24 cellular contexts compared by ENCODE assay signal in genomic region chr5:32206053-32206452, GRCh38. TPM values are rescaled to one million over a fixed set of nuclear protein-coding genes. Genes with fewer than 3 reads are reported as not detected.
DNase-seq lines count a peak whose midpoint lies in the region; ATAC-seq, FAIRE-seq and TF ChIP-seq lines count a peak whose summit lies in the region.
"Had no signal": no experiment of that assay in that cellular context is flagged by ENCODE, and none has a peak within 500 bp of the region (broad histone marks: within the 10 kb centered on the region; RNA-seq: fewer than 3 reads in every experiment).

No MANE protein-coding gene starts in this region.

- TF ChIP-seq POLR2A in A549 (IDR thresholded peaks at IDR 0.05; ENCODE audit: low read length), result no peak

- H3F3A ChIP-seq in MM.1S (ENCODE audit: insufficient read depth, low read length), result peaks cover 26% of the 10 kb centered on the region

- H4K20me1 ChIP-seq in MM.1S (ENCODE audit: insufficient read depth, low read length), result no peaks in the 10 kb centered on the region
- H4K20me1 ChIP-seq: BLaER1 treated with 17β-estradiol and CSF1 and Interleukin-3, amounts not matched to agents 10 nM and 100 nM had no signal

- H3K4me2 ChIP-seq in A549 (peak overlapping the region; percentile 19; the same call in 1 of the 3 replicates), MM.1S (ENCODE audit: low read depth, low read length) (0 out of 2 replicates have a peak overlapping the region, but pooled peaks have one; percentile 9)
- H3K4me2 ChIP-seq: GM23338 had no signal

- FAIRE-seq in A549 (lab: Jason Lieb, UNC), result no peak
- FAIRE-seq: A204.1, D721Med, GM12891 had no signal

- no peak for DNase-seq in A549 (ENCODE audit: low read depth in 1 of 2, low spot score in 1 of 2)
- no peak for DNase-seq in MM.1S
- DNase-seq in SK-N-MC (ENCODE audit: low read depth, low spot score), result no peak
- DNase-seq in brain microvascular endothelial cell, result no peak
- DNase-seq in activated CD4-positive, alpha-beta T cell treated with anti-CD3 and anti-CD28 coated beads, Interleukin-2, amount 50 U/mL, for 1 hour, result no peak
- no peak for DNase-seq in ascending aorta (ENCODE audit: low spot score in 2 of 2)
- DNase-seq: ACHN; AML-193; BE2C; CD4-positive, alpha-beta T cell; CD8-positive, alpha-beta memory T cell; DMS 273 treated with DMSO at 0.1 percent for 48 hours; DMS79 treated with DMSO at 0.1 percent for 48 hours; GF-D8; H9 had no signal

- POLR2A ChIA-PET in A549 (lab: Yijun Ruan, JAX), result no interaction called here

- TF ChIP-seq EP300 in A549 (IDR thresholded peaks at IDR 0.05), result no peak

- in situ Hi-C loops in brain microvascular endothelial cell (cut with HindIII; ENCODE audit: low pct_ligation_motif_present, low sequenced_read_pairs), result no loop called here

- 49% methylated on average over 5 of the region's 5 CpGs for WGBS in A549 (ENCODE audit: missing lambda C conversion rate)
- WGBS in liver, result 81% methylated on average over 5 of the region's 5 CpGs

- ATAC-seq in A549 (no peak), HG03439 (IDR thresholded peaks at IDR 0.05; ENCODE audit: unreplicated experiment) (no peak)
- ATAC-seq: GM23338, HCT116 had no signal

- CTCF ChIA-PET in A549 (lab: Yijun Ruan, JAX), result interaction anchor here (1.1 to 1.7 kb wide), 2 partner anchors 21 to 26 kb away, joined by 3 to 7 read pairs; no protein-coding TSS in a partner anchor

- H3K27me3 ChIP-seq in MM.1S (replicated peaks; ENCODE audit: insufficient read depth, low read length) (no peaks in the 10 kb centered on the region), liver (ENCODE audit: control insufficient read depth in 4 of 4, insufficient read depth in 4 of 4, low read length in 3 of 4) (no peaks in the 10 kb centered on the region), brain microvascular endothelial cell (replicated peaks) (no peaks in the 10 kb centered on the region), ascending aorta (no peaks in the 10 kb centered on the region)
- H3K27me3 ChIP-seq: BE2C; BLaER1 treated with 17β-estradiol and CSF1 and Interleukin-3, amounts not matched to agents 10 nM and 100 nM had no signal

- H3K4me3 ChIP-seq in A549 (no peak overlapping the region), MM.1S (ENCODE audit: low read length) (no peak overlapping the region), SK-N-MC (no peak overlapping the region), liver (ENCODE audit: low read depth in 1 of 3, low read length in 3 of 3) (no peak overlapping the region), brain microvascular endothelial cell (ENCODE audit: low read depth, low read length) (no peak overlapping the region), ascending aorta (no peak overlapping the region)
- H3K4me3 ChIP-seq: BLaER1 treated with 17β-estradiol and CSF1 and Interleukin-3, amounts not matched to agents 10 nM and 100 nM; GM23338 had no signal

- intact Hi-C loops in ascending aorta (cut with DNase I), result no loop called here

- no peaks in the 10 kb centered on the region for H3K9me2 ChIP-seq in MM.1S (replicated peaks; ENCODE audit: insufficient read depth, low read length)

- no peak overlapping the region for H2AFZ ChIP-seq in MM.1S (ENCODE audit: low read length)
- H2AFZ ChIP-seq: GM23338 had no signal

- no peaks in the 10 kb centered on the region for H3K36me3 ChIP-seq in MM.1S (replicated peaks; ENCODE audit: insufficient read depth, low read length)
- no peaks in the 10 kb centered on the region for H3K36me3 ChIP-seq in SK-N-MC (ENCODE audit: insufficient read depth, low read length)
- no peaks in the 10 kb centered on the region for H3K36me3 ChIP-seq in liver (ENCODE audit: control insufficient read depth in 4 of 4, insufficient read depth in 3 of 4, low read depth in 1 of 4, low read length in 3 of 4)
- no peaks in the 10 kb centered on the region for H3K36me3 ChIP-seq in brain microvascular endothelial cell (replicated peaks)
- no peaks in the 10 kb centered on the region for H3K36me3 ChIP-seq in ascending aorta
- H3K36me3 ChIP-seq: BE2C; BLaER1 treated with 17β-estradiol and CSF1 and Interleukin-3, amounts not matched to agents 10 nM and 100 nM had no signal

- TF ChIP-seq CTCF in A549 (IDR thresholded peaks at IDR 0.05) (no peak), MM.1S (IDR thresholded peaks at IDR 0.05; ENCODE audit: low read length) (no peak), liver (IDR thresholded peaks at IDR 0.05; ENCODE audit: low read depth, low read length, missing input control) (no peak), brain microvascular endothelial cell (IDR thresholded peaks at IDR 0.05; ENCODE audit: low read depth, low read length, missing control alignments) (no peak), ascending aorta (IDR thresholded peaks at IDR 0.05) (no peak)

- H3K79me2 ChIP-seq in MM.1S (ENCODE audit: low read length), result no peaks in the 10 kb centered on the region

- H3K4me1 ChIP-seq in A549 (peaks cover 27% of the 10 kb centered on the region), MM.1S (ENCODE audit: low read length) (peaks cover 28% of the 10 kb centered on the region), liver (ENCODE audit: control insufficient read depth in 4 of 4, insufficient read depth in 4 of 4, low read length in 3 of 4) (peaks cover 16 to 50% (median 33%) of the 10 kb centered on the region in 4 donors), ascending aorta (peaks cover 0 to 15% of the 10 kb centered on the region in 2 donors)
- H3K4me1 ChIP-seq: BE2C had no signal

- TF ChIP-seq RAD21 in A549 (conservative IDR thresholded peaks at IDR 0.05 in 1 of 2, IDR thresholded peaks at IDR 0.05 in 1 of 2), result no peak
- TF ChIP-seq RAD21 in liver (IDR thresholded peaks at IDR 0.05), result no peak

- H3K27ac ChIP-seq in A549 (peak overlapping the region in 1 of 2 experiments; percentile 64; a peak in 2 of 6 replicates), MM.1S (ENCODE audit: low read length) (peak overlapping the region; percentile 90; the same call in 1 of the 2 replicates), SK-N-MC (peak overlapping the region; percentile 95; the same call in 1 of the 2 replicates), liver (ENCODE audit: low read depth in 1 of 2, low read length in 2 of 2) (peak overlapping the region; percentile 27 to 64), brain microvascular endothelial cell (no peak overlapping the region), ascending aorta (no peak overlapping the region)
- H3K27ac ChIP-seq: 22Rv1 had no signal

- no peaks in the 10 kb centered on the region for H3K9me3 ChIP-seq in A549
- H3K9me3 ChIP-seq in MM.1S (replicated peaks; ENCODE audit: insufficient read depth, low read length), result no peaks in the 10 kb centered on the region
- no peaks in the 10 kb centered on the region for H3K9me3 ChIP-seq in SK-N-MC (ENCODE audit: low read depth, low read length)
- no peaks in the 10 kb centered on the region for H3K9me3 ChIP-seq in liver (ENCODE audit: control insufficient read depth in 4 of 4, low read length in 3 of 4)
- no peaks in the 10 kb centered on the region for H3K9me3 ChIP-seq in ascending aorta
- H3K9me3 ChIP-seq: BE2C had no signal

- H3K9ac ChIP-seq in MM.1S (ENCODE audit: low read length), result no peak overlapping the region
- H3K9ac ChIP-seq in SK-N-MC (ENCODE audit: insufficient read length), result no peak overlapping the region
- H3K9ac ChIP-seq in liver (ENCODE audit: low read depth in 1 of 2, low read length in 2 of 2), result no peak overlapping the region
- H3K9ac ChIP-seq: BLaER1 treated with 17β-estradiol and CSF1 and Interleukin-3, amounts not matched to agents 10 nM and 100 nM had no signal

TF ChIP-seq in A549, 52 proteins besides CTCF, POLR2A, EP300 and RAD21:
- no peak for TF ChIP-seq EHMT2 (IDR thresholded peaks at IDR 0.05; ENCODE audit: low read depth)
- TF ChIP-seq CHD4 (IDR thresholded peaks at IDR 0.05; ENCODE audit: borderline replicate concordance), result no peak
- no peak for TF ChIP-seq ZFP36 (IDR thresholded peaks at IDR 0.05; ENCODE audit: borderline replicate concordance, partially characterized antibody)
- 0 out of 2 replicates have a peak, but pooled peaks have one; percentile 14 for TF ChIP-seq KDM1A (IDR thresholded peaks at IDR 0.05; ENCODE audit: low read depth)
- TF ChIP-seq MAX (IDR thresholded peaks at IDR 0.05), result no peak

TF ChIP-seq in liver, 16 proteins besides CTCF, POLR2A, EP300 and RAD21:
- no peak for TF ChIP-seq RXRA (IDR thresholded peaks at IDR 0.05)
- no peak for TF ChIP-seq EGR1 (IDR thresholded peaks at IDR 0.05; ENCODE audit: low read depth in 2 of 2)
- TF ChIP-seq TAF1 (conservative IDR thresholded peaks at IDR 0.05), result no peak
- no peak for TF ChIP-seq REST (IDR thresholded peaks at IDR 0.05)

RNA-seq across cellular contexts. Expression of gene GOLPH3, which starts 31.9 kb away (rescaled TPM):
- polyA plus RNA-seq in A549 (2011; rRNA removed), result 62.4 and 78.7 TPM in 2 replicates
- polyA plus RNA-seq in A549 (2012; cell fraction: cytosol; rRNA removed), result 21.9 and 30.7 TPM in 2 replicates
- polyA plus RNA-seq in A549 (2012; cell fraction: nucleus; rRNA removed), result 18.7 and 28.6 TPM in 2 replicates
- polyA plus RNA-seq in A549 (2017; fragmentation: RNase III; extraction: RNeasy Plus Mini Kit Qiagen cat#74134 plus additional on column Dnase treatment), result 50.9 to 58.0 TPM (median 57.8 TPM) in 3 replicates
- 59.5 and 65.0 TPM in 2 replicates for polyA minus RNA-seq in A549 (2011; rRNA and poly(A)+ RNA removed)
- 100 to 1,000 TPM in 1 of 2 donors, 10 to 100 TPM in 1; 70.5 to 116 TPM for total RNA-seq in liver
- polyA plus RNA-seq in liver, result 10 to 100 TPM; 64.1 to 66.5 TPM
- 171 TPM for total RNA-seq in ascending aorta

Comparison
In these comparisons a context has a peak if more than half of its experiments do, and no peak if none do; other contexts are left out.
1. H3K27ac ChIP-seq: peak in MM.1S (single experiment), SK-N-MC (single experiment) and liver (2 of 2); none in brain microvascular endothelial cell (single experiment) and ascending aorta (0 of 2).